ENCODE assay signal across 19 cellular contexts in genomic region chr5:154709368-154710305, GRCh38.
"Had no signal": no experiment of that assay in that cellular context is flagged by ENCODE, and none has a peak within 500 bp of the region (broad histone marks: within the 10 kb centered on the region; RNA-seq: fewer than 3 reads in every experiment).

No MANE protein-coding gene starts in this region.

- DNase-seq: activated CD4-positive, alpha-beta T cell treated with anti-CD3 and anti-CD28 coated beads, Interleukin-2, amount 50 U/mL, for 1 hour; activated CD4-positive, CD25-positive, alpha-beta regulatory T cell treated with anti-CD3 and anti-CD28 coated beads, Interleukin-2, amount 50 U/mL, for 72 hours; activated CD8-positive, alpha-beta memory T cell treated with anti-CD3 and anti-CD28 coated beads, Interleukin-2, amount 50 U/mL, for 4 hours; activated naive CD4-positive, alpha-beta T cell treated with anti-CD3 and anti-CD28 coated beads for 36 hours; activated T-cell treated with anti-CD3 and anti-CD28 coated beads, Interleukin-2, amount 50 U/mL, for 4 hours; heart left ventricle; kidney glomerular epithelial cell; left ventricle myocardium superior; stimulated activated CD4-positive, alpha-beta T cell treated with anti-CD3 and anti-CD28 coated beads, Interleukin-4, amount 100 ng/mL, for 24 hours; stomach; T-helper 1 cell; T1000 had no signal

- H3K36me3 ChIP-seq: ascending aorta, gastroesophageal sphincter, heart left ventricle, stomach, upper lobe of left lung had no signal

- ATAC-seq: activated T-cell treated with anti-CD3 and anti-CD28 coated beads, Interleukin-2, amount 50 U/mL, for 4 hours; gastroesophageal sphincter; heart left ventricle; left ventricle myocardium superior; natural killer cell treated with Interleukin-12 subunit alpha and Interleukin-12 subunit beta and Interleukin-15 and Interleukin-18, amount 100 ng/mL, for 72 hours; sciatic nerve; stimulated activated effector memory CD8-positive, alpha-beta T cell treated with anti-CD3 and anti-CD28 coated beads, Interleukin-12 subunit alpha, Interleukin-12 subunit beta, amount 100 ng/mL, for 72 hours had no signal

- H3K27ac ChIP-seq: ascending aorta, coronary artery, gastroesophageal sphincter, heart left ventricle, stomach, upper lobe of left lung had no signal

- H3K9me3 ChIP-seq: ascending aorta, gastroesophageal sphincter, heart left ventricle, stomach, upper lobe of left lung had no signal

- H3K4me3 ChIP-seq: ascending aorta, coronary artery, gastroesophageal sphincter, heart left ventricle, stomach, upper lobe of left lung had no signal
